Comparison of ENCODE assay signal across 35 cellular contexts in the genomic region with DNA sequence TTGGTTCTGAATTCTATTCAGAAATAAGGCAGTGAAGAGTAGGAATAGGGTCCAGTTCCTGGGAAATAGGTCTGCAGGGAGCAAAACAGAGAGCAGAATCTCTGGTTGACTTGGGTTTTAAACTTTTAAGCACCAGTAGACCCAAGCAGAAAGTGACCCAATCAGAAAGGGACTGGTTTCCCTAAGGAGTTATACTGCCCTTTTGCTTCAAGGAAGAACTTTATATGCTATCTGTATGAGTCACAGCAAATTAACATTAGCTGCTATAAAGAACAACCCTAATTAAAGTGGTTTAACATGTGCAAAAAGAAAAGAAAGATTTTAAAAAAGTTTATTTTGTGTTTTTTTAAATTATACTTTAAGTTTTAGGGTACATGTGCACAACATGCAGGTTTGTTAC.
"Had no signal": no experiment of that assay in that cellular context is flagged by ENCODE, and none has a peak within 500 bp of the region (broad histone marks: within the 10 kb centered on the region; RNA-seq: fewer than 3 reads in every experiment).

No MANE protein-coding gene starts in this region.

- H3K27me3 ChIP-seq: adrenal gland, body of pancreas, brain microvascular endothelial cell, breast epithelium had no signal

- H3K4me3 ChIP-seq: adrenal gland, body of pancreas, breast epithelium had no signal

- DNase-seq: activated CD4-positive, alpha-beta memory T cell treated with anti-CD3 and anti-CD28 coated beads, Interleukin-2, amount 10 ng/mL, durations not matched to agents 7 days and 5 days; activated CD4-positive, alpha-beta T cell treated with anti-CD3 and anti-CD28 coated beads for 1 hour; activated CD4-positive, alpha-beta T cell treated with anti-CD3 and anti-CD28 coated beads for 36 hours; activated CD4-positive, alpha-beta T cell treated with anti-CD3 and anti-CD28 coated beads for 48 hours; activated CD4-positive, alpha-beta T cell treated with anti-CD3 and anti-CD28 coated beads, Interleukin-2, amount 10 ng/mL, durations not matched to agents 7 days and 5 days; activated CD4-positive, CD25-positive, alpha-beta regulatory T cell; activated CD8-positive, alpha-beta memory T cell treated with anti-CD3 and anti-CD28 coated beads for 24 hours; activated CD8-positive, alpha-beta memory T cell treated with anti-CD3 and anti-CD28 coated beads, Interleukin-2, amount 10 ng/mL, durations not matched to agents 7 days and 5 days; activated CD8-positive, alpha-beta memory T cell treated with anti-CD3 and anti-CD28 coated beads, Interleukin-2, amount 50 U/mL, for 48 hours; activated CD8-positive, alpha-beta T cell treated with anti-CD3 and anti-CD28 coated beads, Interleukin-2, amount 10 ng/mL, durations not matched to agents 7 days and 5 days; activated effector memory CD4-positive, alpha-beta T cell treated with anti-CD3 and anti-CD28 coated beads, Interleukin-2, amount 50 U/mL, for 16 hours; activated gamma-delta T cell treated with Interleukin-2 at 50 U/mL for 16 hours; activated naive CD4-positive, alpha-beta T cell; activated naive CD4-positive, alpha-beta T cell treated with anti-CD3 and anti-CD28 coated beads for 36 hours; activated naive CD4-positive, alpha-beta T cell treated with anti-CD3 and anti-CD28 coated beads, Interleukin-2, amount 50 U/mL, for 16 hours; activated naive CD8-positive, alpha-beta T cell treated with anti-CD3 and anti-CD28 coated beads for 36 hours; activated T-cell treated with anti-CD3 and anti-CD28 coated beads, Interleukin-2, amount 50 U/mL, for 24 hours; activated T-cell treated with anti-CD3 and anti-CD28 coated beads, Interleukin-2, amount 50 U/mL, for 72 hours; adrenal gland; amniotic stem cell; aorta; body of pancreas; brain microvascular endothelial cell; central memory CD4-positive, alpha-beta T cell; T-helper 1 cell; T-helper 2 cell; T-helper 9 cell; WERI-Rb-1 had no signal

- FAIRE-seq: astrocyte, TTC549 had no signal

- H3K27ac ChIP-seq: adrenal gland, body of pancreas, brain microvascular endothelial cell, breast epithelium, WERI-Rb-1 had no signal

- H3K4me1 ChIP-seq: adrenal gland, body of pancreas, breast epithelium had no signal

- H3K36me3 ChIP-seq: adrenal gland, brain microvascular endothelial cell, breast epithelium, WERI-Rb-1 had no signal

- ATAC-seq: activated CD4-positive, alpha-beta T cell treated with anti-CD3 and anti-CD28 coated beads for 36 hours; activated CD4-positive, CD25-positive, alpha-beta regulatory T cell treated with anti-CD3 and anti-CD28 coated beads, Interleukin-2, amount 50 U/mL, for 24 hours; activated CD8-positive, alpha-beta memory T cell treated with anti-CD3 and anti-CD28 coated beads, Interleukin-2, amount 10 ng/mL, durations not matched to agents 7 days and 5 days; activated CD8-positive, alpha-beta T cell treated with anti-CD3 and anti-CD28 coated beads, Interleukin-2, amount 10 ng/mL, durations not matched to agents 7 days and 5 days; activated naive CD4-positive, alpha-beta T cell treated with anti-CD3 and anti-CD28 coated beads, Interleukin-2, amount 50 U/mL, for 72 hours; activated T-cell treated with anti-CD3 and anti-CD28 coated beads, Interleukin-2, amount 50 U/mL, for 72 hours; activated T-helper 17 cell treated with anti-CD3 and anti-CD28 coated beads, Interleukin-2, amount 50 U/mL, for 72 hours; body of pancreas; WTC11 had no signal

- H3K9me3 ChIP-seq: adrenal gland, body of pancreas had no signal
